15 cellular contexts compared by ENCODE assay signal in genomic region chr21:45208627-45208951, GRCh38.
DNase-seq lines count a peak whose midpoint lies in the region; ATAC-seq lines count a peak whose summit lies in the region.
"Had no signal": no experiment of that assay in that cellular context is flagged by ENCODE, and none has a peak within 500 bp of the region (broad histone marks: within the 10 kb centered on the region; RNA-seq: fewer than 3 reads in every experiment).

No MANE protein-coding gene starts in this region.

- H3K4me1 Mint-ChIP-seq in activated naive CD8-positive, alpha-beta T cell treated with anti-CD3 and anti-CD28 coated beads, Interleukin-2, amount 10 ng/mL, durations not matched to agents 7 days and 5 days = peaks cover 14% of the 10 kb centered on the region

- peak; percentile 40 for DNase-seq in A172 (ENCODE audit: low spot score)
- peak; percentile 65 for DNase-seq in ELR (ENCODE audit: low read depth)
- no peak for DNase-seq in activated naive CD8-positive, alpha-beta T cell treated with anti-CD3 and anti-CD28 coated beads, Interleukin-2, amount 10 ng/mL, durations not matched to agents 7 days and 5 days
- DNase-seq in iris pigment epithelial cell (ENCODE audit: low read depth) = peak; percentile 50
- DNase-seq in superior temporal gyrus (ENCODE audit: extremely low spot score) = no peak
- no peak for DNase-seq in NCI-H2081 treated with DMSO at 0.1 percent for 48 hours (lab: John Stamatoyannopoulos, UW)
- no peak for DNase-seq in NCI-H82 (lab: John Stamatoyannopoulos, UW)
- DNase-seq: activated CD4-positive, alpha-beta T cell treated with anti-CD3 and anti-CD28 coated beads, Interleukin-2, amount 10 ng/mL, durations not matched to agents 7 days and 5 days; activated effector memory CD4-positive, alpha-beta T cell treated with anti-CD3 and anti-CD28 coated beads, Interleukin-2, amount 50 U/mL, for 16 hours; DMS 273 treated with DMSO at 0.1 percent for 48 hours; NCI-H2227 treated with DMSO at 0.1 percent for 48 hours; retina; Right ventricle myocardium superior had no signal

- H3K36me3 Mint-ChIP-seq in activated naive CD8-positive, alpha-beta T cell treated with anti-CD3 and anti-CD28 coated beads, Interleukin-2, amount 10 ng/mL, durations not matched to agents 7 days and 5 days = peaks cover 15% of the 10 kb centered on the region

- H3K27ac Mint-ChIP-seq in activated naive CD8-positive, alpha-beta T cell treated with anti-CD3 and anti-CD28 coated beads, Interleukin-2, amount 10 ng/mL, durations not matched to agents 7 days and 5 days = peak overlapping the region; percentile 1

- H3K4me3 Mint-ChIP-seq in activated naive CD8-positive, alpha-beta T cell treated with anti-CD3 and anti-CD28 coated beads, Interleukin-2, amount 10 ng/mL, durations not matched to agents 7 days and 5 days = no peak overlapping the region
- H3K4me3 Mint-ChIP-seq: activated CD4-positive, alpha-beta T cell treated with anti-CD3 and anti-CD28 coated beads, Interleukin-2, amount 10 ng/mL, durations not matched to agents 7 days and 5 days; B cell had no signal

- POLR2A ChIA-PET in activated naive CD8-positive, alpha-beta T cell treated with anti-CD3 and anti-CD28 coated beads, Interleukin-2, amount 10 ng/mL, durations not matched to agents 7 days and 5 days (lab: Charles Lee) = no interaction called here

- peak; percentile 33 for ATAC-seq in activated naive CD8-positive, alpha-beta T cell treated with anti-CD3 and anti-CD28 coated beads, Interleukin-2, amount 10 ng/mL, durations not matched to agents 7 days and 5 days (ENCODE audit: low read depth)
- ATAC-seq in GM19328 (IDR thresholded peaks at IDR 0.05; ENCODE audit: unreplicated experiment) = no peak

- H3K27me3 Mint-ChIP-seq in activated naive CD8-positive, alpha-beta T cell treated with anti-CD3 and anti-CD28 coated beads, Interleukin-2, amount 10 ng/mL, durations not matched to agents 7 days and 5 days = no peaks in the 10 kb centered on the region
- H3K27me3 Mint-ChIP-seq: activated CD4-positive, alpha-beta T cell treated with anti-CD3 and anti-CD28 coated beads, Interleukin-2, amount 10 ng/mL, durations not matched to agents 7 days and 5 days; B cell had no signal

- no peaks in the 10 kb centered on the region for H3K9me3 Mint-ChIP-seq in activated naive CD8-positive, alpha-beta T cell treated with anti-CD3 and anti-CD28 coated beads, Interleukin-2, amount 10 ng/mL, durations not matched to agents 7 days and 5 days
- H3K9me3 Mint-ChIP-seq: activated CD4-positive, alpha-beta T cell treated with anti-CD3 and anti-CD28 coated beads, Interleukin-2, amount 10 ng/mL, durations not matched to agents 7 days and 5 days had no signal

Comparison
In these comparisons a context has a peak if more than half of its experiments do, and no peak if none do; other contexts are left out.
1. DNase-seq: peak in A172 (single experiment), ELR (single experiment) and iris pigment epithelial cell (single experiment); none in activated naive CD8-positive, alpha-beta T cell treated with anti-CD3 and anti-CD28 coated beads, Interleukin-2, amount 10 ng/mL, durations not matched to agents 7 days and 5 days (single experiment), superior temporal gyrus (single experiment), NCI-H2081 treated with DMSO at 0.1 percent for 48 hours (single experiment) and NCI-H82 (single experiment).